In genomic region chrX:121570072-121570841, GRCh38 we compare ENCODE assay signal across 14 cellular contexts.
DNase-seq lines count a peak whose midpoint lies in the region; ATAC-seq and TF ChIP-seq lines count a peak whose summit lies in the region.
"Had no signal": no experiment of that assay in that cellular context is flagged by ENCODE, and none has a peak within 500 bp of the region (broad histone marks: within the 10 kb centered on the region; RNA-seq: fewer than 3 reads in every experiment).

No MANE protein-coding gene starts in this region.

- H4K20me1 ChIP-seq in OCI-LY7 (ENCODE audit: insufficient read depth, low read length) = no peaks in the 10 kb centered on the region
- H4K20me1 ChIP-seq: BLaER1 had no signal

- peak; percentile 24 for DNase-seq in fibroblast of mammary gland (ENCODE audit: low read depth)
- DNase-seq in AG20443 (ENCODE audit: low spot score) = no peak
- no peak for DNase-seq in OCI-LY7 (ENCODE audit: low spot score)
- no peak for DNase-seq in left cardiac atrium
- no peak for DNase-seq in naive thymus-derived CD8-positive, alpha-beta T cell
- DNase-seq: activated T-cell treated with anti-CD3 and anti-CD28 coated beads, Interleukin-2, amount 50 U/mL, for 48 hours; effector CD8-positive, alpha-beta T cell; naive thymus-derived CD4-positive, alpha-beta T cell; NCI-H146 had no signal

- H3K4me1 ChIP-seq in OCI-LY7 (ENCODE audit: insufficient read depth, low read length, poor library complexity, severe bottlenecking) = peaks cover 8% of the 10 kb centered on the region
- H3K4me1 ChIP-seq: BLaER1 had no signal

- H3K4me3 Mint-ChIP-seq in naive thymus-derived CD8-positive, alpha-beta T cell = no peak overlapping the region
- H3K4me3 Mint-ChIP-seq: naive thymus-derived CD4-positive, alpha-beta T cell had no signal

- no TSS peak for BruUV-seq in OCI-LY7 (replicated peaks; lab: Mats Ljungman, UMichigan)

- H3K27ac Mint-ChIP-seq in naive thymus-derived CD8-positive, alpha-beta T cell = no peak overlapping the region
- H3K27ac Mint-ChIP-seq: naive thymus-derived CD4-positive, alpha-beta T cell had no signal

- no peaks in the 10 kb centered on the region for H3K4me1 Mint-ChIP-seq in naive thymus-derived CD8-positive, alpha-beta T cell
- H3K4me1 Mint-ChIP-seq: naive thymus-derived CD4-positive, alpha-beta T cell had no signal

- H3K27me3 Mint-ChIP-seq in naive thymus-derived CD8-positive, alpha-beta T cell = peaks cover 0 to 3% (median 0%) of the 10 kb centered on the region in 5 donors

- ATAC-seq in GM18511 (IDR thresholded peaks at IDR 0.05; ENCODE audit: unreplicated experiment) = peak; percentile 63
- peak; percentile 71 for ATAC-seq in GM21717 (IDR thresholded peaks at IDR 0.05; ENCODE audit: unreplicated experiment)
- ATAC-seq in HG03442 (IDR thresholded peaks at IDR 0.05; ENCODE audit: unreplicated experiment) = peak; percentile 82
- ATAC-seq in left cardiac atrium = no peak
- no peak for ATAC-seq in naive thymus-derived CD8-positive, alpha-beta T cell
- ATAC-seq: naive thymus-derived CD4-positive, alpha-beta T cell; sciatic nerve had no signal

- H3K27ac ChIP-seq in OCI-LY7 (ENCODE audit: low read depth, low read length, poor library complexity, severe bottlenecking) = no peak overlapping the region
- H3K27ac ChIP-seq: BLaER1 had no signal

- H3K36me3 Mint-ChIP-seq in naive thymus-derived CD8-positive, alpha-beta T cell = no peaks in the 10 kb centered on the region
- H3K36me3 Mint-ChIP-seq: naive thymus-derived CD4-positive, alpha-beta T cell had no signal

- no peak overlapping the region for H2AFZ ChIP-seq in OCI-LY7 (ENCODE audit: low read length)

- H3K4me3 ChIP-seq in fibroblast of mammary gland (ENCODE audit: control insufficient read depth, low read depth, low read length) = no peak overlapping the region
- no peak overlapping the region for H3K4me3 ChIP-seq in OCI-LY7 (ENCODE audit: low read depth, low read length, poor library complexity, severe bottlenecking)
- H3K4me3 ChIP-seq: BLaER1 had no signal

- TF ChIP-seq CTCF in fibroblast of mammary gland (conservative IDR thresholded peaks at IDR 0.05; ENCODE audit: control insufficient read depth, insufficient read depth, low read depth, low read length) (no peak), OCI-LY7 (conservative IDR thresholded peaks at IDR 0.05; ENCODE audit: low read length) (no peak)

- H3K9me3 Mint-ChIP-seq in naive thymus-derived CD8-positive, alpha-beta T cell = peaks cover 0 to 13% (median 2%) of the 10 kb centered on the region in 9 donors

- H3K9me3 ChIP-seq in OCI-LY7 (ENCODE audit: low read length) = no peaks in the 10 kb centered on the region
- H3K9me3 ChIP-seq: BLaER1 had no signal

- no peak overlapping the region for H3K4me2 ChIP-seq in OCI-LY7 (ENCODE audit: low read length)
- H3K4me2 ChIP-seq: BLaER1 had no signal

- no peaks in the 10 kb centered on the region for H3K9me2 ChIP-seq in OCI-LY7 (ENCODE audit: insufficient read depth, low read length)

- POLR2A ChIA-PET in OCI-LY7 (lab: Charles Lee) = interaction anchor here (1.0 kb wide), 1 partner anchor 232 kb away, joined by 3 read pairs; no protein-coding TSS in a partner anchor
- POLR2A ChIA-PET in naive thymus-derived CD8-positive, alpha-beta T cell (lab: Charles Lee) = no interaction called here

- intact Hi-C loops in OCI-LY7 (cut with micrococcal nuclease; ENCODE audit: unreplicated experiment) (loop anchor here (5.0 kb wide), 1 partner anchor 778 kb away; no protein-coding TSS in a partner anchor), left cardiac atrium (cut with DNase I) (no loop called here)

- no peaks in the 10 kb centered on the region for H3K36me3 ChIP-seq in OCI-LY7 (ENCODE audit: insufficient read depth, low read length)
- H3K36me3 ChIP-seq: BLaER1 had no signal

- H3K79me2 ChIP-seq in OCI-LY7 (ENCODE audit: insufficient read depth, low read depth, low read length) = no peaks in the 10 kb centered on the region

- CTCF ChIA-PET in OCI-LY7 (lab: Charles Lee; ENCODE audit: unreplicated experiment) = no interaction called here

Comparison
In these comparisons a context has a peak if more than half of its experiments do, and no peak if none do; other contexts are left out.
1. ATAC-seq: peak in GM18511 (single experiment), GM21717 (single experiment) and HG03442 (single experiment); none in left cardiac atrium (0 of 2) and naive thymus-derived CD8-positive, alpha-beta T cell (0 of 2).